ENCODE assay signal across 1 cellular context in genomic region chr13:24209138-24209537, GRCh38.
TF ChIP-seq lines count a peak whose summit lies in the region.

No MANE protein-coding gene starts in this region.

TF ChIP-seq in HCT116, 20 proteins besides CTCF, POLR2A, EP300 and RAD21:
- no peak for TF ChIP-seq ZBTB33 (IDR thresholded peaks at IDR 0.05; ENCODE audit: extremely low read depth, insufficient replicate concordance, low read length)
- no peak for TF ChIP-seq SP1 (IDR thresholded peaks at IDR 0.05; ENCODE audit: low read depth)
- TF ChIP-seq CEBPB (IDR thresholded peaks at IDR 0.05; ENCODE audit: low read depth), result no peak
- no peak for TF ChIP-seq MAX (IDR thresholded peaks at IDR 0.05)
- no peak for TF ChIP-seq JUND (IDR thresholded peaks at IDR 0.05)
- TF ChIP-seq ATF3 (IDR thresholded peaks at IDR 0.05), result no peak
- TF ChIP-seq YY1 (IDR thresholded peaks at IDR 0.05; ENCODE audit: extremely low read depth, insufficient replicate concordance, low read depth, low read length), result no peak
- no peak for TF ChIP-seq EZH2phosphoT487 (IDR thresholded peaks at IDR 0.05; ENCODE audit: borderline replicate concordance)
